In genomic region chr15:62878070-62878469, GRCh38 we compare ENCODE assay signal across 13 cellular contexts.
DNase-seq lines count a peak whose midpoint lies in the region; ATAC-seq and TF ChIP-seq lines count a peak whose summit lies in the region.
"Had no signal": no experiment of that assay in that cellular context is flagged by ENCODE, and none has a peak within 500 bp of the region (broad histone marks: within the 10 kb centered on the region; RNA-seq: fewer than 3 reads in every experiment).

No MANE protein-coding gene starts in this region.

- DNase-seq in heart left ventricle (peak in 2 of 5 donors; percentile 39 to 52), Right ventricle myocardium inferior (ENCODE audit: missing footprints) (no peak), endodermal cell (peak; percentile 27), mesenchymal stem cell (no peak), stomach (no peak), hepatocyte (ENCODE audit: low spot score) (no peak), RKO (ENCODE audit: low spot score) (no peak)
- DNase-seq: CD4-positive, alpha-beta memory T cell; GOT3; NCI-H1092 treated with DMSO at 0.1 percent for 48 hours; NCI-H82 had no signal

- no peak overlapping the region for H2BK15ac ChIP-seq in mesenchymal stem cell (ENCODE audit: low read depth, poor library complexity, severe bottlenecking)

- H3K4me2 ChIP-seq in mesenchymal stem cell (ENCODE audit: low read length, poor library complexity, severe bottlenecking) (no peak overlapping the region), hepatocyte (no peak overlapping the region)

- H2BK120ac ChIP-seq in mesenchymal stem cell (ENCODE audit: low read depth, low read length): no peak overlapping the region

- H2AK5ac ChIP-seq in mesenchymal stem cell (ENCODE audit: low read length, severe bottlenecking): peak overlapping the region; percentile 71

- no peak overlapping the region for H3K14ac ChIP-seq in mesenchymal stem cell (ENCODE audit: low read length in 2 of 2)

- H3K36me3 Mint-ChIP-seq in endodermal cell (ENCODE audit: low read depth): no peaks in the 10 kb centered on the region
- H3K36me3 Mint-ChIP-seq: CD4-positive, alpha-beta memory T cell had no signal

- H2AFZ ChIP-seq in mesenchymal stem cell (ENCODE audit: low read depth, low read length) (no peak overlapping the region), hepatocyte (no peak overlapping the region)

- no peak overlapping the region for H4K8ac ChIP-seq in mesenchymal stem cell (ENCODE audit: low read length)

- ATAC-seq in heart left ventricle: peak in 3 of 4 donors; percentile 38 to 53 (median 51)
- no peak for ATAC-seq in Right ventricle myocardium inferior
- no peak for ATAC-seq in GM18868 (IDR thresholded peaks at IDR 0.05; ENCODE audit: unreplicated experiment)
- ATAC-seq: GM12878 had no signal

- H3K4me1 Mint-ChIP-seq in endodermal cell: peaks cover 16% of the 10 kb centered on the region

- no peak overlapping the region for H3K23ac ChIP-seq in mesenchymal stem cell (ENCODE audit: low read length in 2 of 2)

- H3K27me3 Mint-ChIP-seq in endodermal cell (ENCODE audit: insufficient read depth): peaks cover 19% of the 10 kb centered on the region

- H3K9me3 Mint-ChIP-seq in endodermal cell: no peaks in the 10 kb centered on the region
- H3K9me3 Mint-ChIP-seq: CD4-positive, alpha-beta memory T cell had no signal

- TF ChIP-seq EP300 in stomach (IDR thresholded peaks at IDR 0.05): no peak

- H3K4me1 ChIP-seq in heart left ventricle: peaks cover 0 to 30% (median 13%) of the 10 kb centered on the region in 12 donors
- peaks cover 3% of the 10 kb centered on the region for H3K4me1 ChIP-seq in endodermal cell (ENCODE audit: control insufficient read depth, insufficient read depth, low read length)
- H3K4me1 ChIP-seq in mesenchymal stem cell (ENCODE audit: control insufficient read depth, insufficient read depth, low read depth, low read length): peaks cover 7% of the 10 kb centered on the region
- peaks cover 0 to 24% (median 13%) of the 10 kb centered on the region in 4 donors for H3K4me1 ChIP-seq in stomach
- H3K4me1 ChIP-seq in hepatocyte (ENCODE audit: insufficient read depth): peaks cover 7% of the 10 kb centered on the region

- no peaks in the 10 kb centered on the region for H3K9me2 ChIP-seq in hepatocyte (replicated peaks; ENCODE audit: insufficient read depth)

- H3K4ac ChIP-seq in mesenchymal stem cell (ENCODE audit: low read depth in 1 of 2, low read length in 2 of 2): no peak overlapping the region

- H4K20me1 ChIP-seq in hepatocyte (ENCODE audit: insufficient read depth, poor library complexity, severe bottlenecking): no peaks in the 10 kb centered on the region

- H3K36me3 ChIP-seq in heart left ventricle (no peaks in the 10 kb centered on the region), endodermal cell (ENCODE audit: control insufficient read depth, insufficient read depth, low read length) (no peaks in the 10 kb centered on the region), mesenchymal stem cell (ENCODE audit: control insufficient read depth in 1 of 2, insufficient read depth in 2 of 2, low read depth in 1 of 2, low read length in 2 of 2) (no peaks in the 10 kb centered on the region), stomach (no peaks in the 10 kb centered on the region), hepatocyte (replicated peaks; ENCODE audit: insufficient read depth, low read depth) (no peaks in the 10 kb centered on the region)

- no peak overlapping the region for H2BK5ac ChIP-seq in mesenchymal stem cell (ENCODE audit: low read depth, low read length, poor library complexity, severe bottlenecking)

- H3K27ac ChIP-seq in heart left ventricle: peak overlapping the region in 4 of 12 donors; percentile 1 to 83 (median 8)
- H3K27ac ChIP-seq in endodermal cell (ENCODE audit: low read depth, low read length): no peak overlapping the region
- H3K27ac ChIP-seq in mesenchymal stem cell (ENCODE audit: low read length, poor library complexity, severe bottlenecking): no peak overlapping the region
- H3K27ac ChIP-seq in stomach: peak overlapping the region in 3 of 5 donors; percentile 19 to 86 (median 69)
- no peak overlapping the region for H3K27ac ChIP-seq in hepatocyte

- H3K27ac Mint-ChIP-seq in endodermal cell: no peak overlapping the region
- H3K27ac Mint-ChIP-seq: CD4-positive, alpha-beta memory T cell had no signal

- H3K9ac ChIP-seq in endodermal cell (ENCODE audit: extremely low read depth, low read length, poor library complexity, severe bottlenecking) (no peak overlapping the region), mesenchymal stem cell (ENCODE audit: low read length) (no peak overlapping the region)

- 49 to 63% (median 51%) methylated on average over 6 of the region's 6 CpGs for WGBS in heart left ventricle, 4 donors
- 89 to 94% methylated on average over 3 to 6 of the region's 6 CpGs for WGBS in endodermal cell (ENCODE audit: insufficient coverage in 1 of 2, insufficient read length in 1 of 2), 2 experiments
- WGBS in mesenchymal stem cell: 62% methylated on average over 6 of the region's 6 CpGs
- 63 to 83% (median 76%) methylated on average over 6 of the region's 6 CpGs for WGBS in stomach, 5 donors
- 62% methylated on average over 6 of the region's 6 CpGs for WGBS in hepatocyte (ENCODE audit: low lambda C conversion rate, missing lambda C conversion rate)

- TF ChIP-seq CTCF in heart left ventricle (IDR thresholded peaks at IDR 0.05): no peak
- no peak for TF ChIP-seq CTCF in endodermal cell (conservative IDR thresholded peaks at IDR 0.05)
- TF ChIP-seq CTCF in stomach (IDR thresholded peaks at IDR 0.05): no peak
- TF ChIP-seq CTCF in hepatocyte (IDR thresholded peaks at IDR 0.05; ENCODE audit: poor library complexity): no peak

- H3K79me2 ChIP-seq in hepatocyte: no peaks in the 10 kb centered on the region

- TF ChIP-seq POLR2A in heart left ventricle (IDR thresholded peaks at IDR 0.05) (no peak), stomach (IDR thresholded peaks at IDR 0.05) (no peak)

- no peak overlapping the region for H3K4me3 Mint-ChIP-seq in endodermal cell
- H3K4me3 Mint-ChIP-seq: CD4-positive, alpha-beta memory T cell had no signal

- H3K27me3 ChIP-seq in heart left ventricle: no peaks in the 10 kb centered on the region
- H3K27me3 ChIP-seq in endodermal cell (ENCODE audit: control insufficient read depth, insufficient read depth, low read length, poor library complexity, severe bottlenecking): no peaks in the 10 kb centered on the region
- no peaks in the 10 kb centered on the region for H3K27me3 ChIP-seq in mesenchymal stem cell (ENCODE audit: control insufficient read depth in 1 of 2, insufficient read depth in 1 of 2, low read length in 2 of 2)
- no peaks in the 10 kb centered on the region for H3K27me3 ChIP-seq in stomach
- no peaks in the 10 kb centered on the region for H3K27me3 ChIP-seq in hepatocyte

- H4K91ac ChIP-seq in mesenchymal stem cell (ENCODE audit: low read length): no peak overlapping the region

- intact Hi-C loops in heart left ventricle (cut with DNase I) (no loop called here), Right ventricle myocardium inferior (cut with DNase I) (loop anchor here (2.0 kb wide), 1 partner anchor 19 kb away; no protein-coding TSS in a partner anchor), stomach (cut with DNase I; ENCODE audit: low total_unique reads) (no loop called here)

- H2BK12ac ChIP-seq in mesenchymal stem cell (ENCODE audit: low read length in 2 of 2): no peak overlapping the region

- H3K9me3 ChIP-seq in heart left ventricle (no peaks in the 10 kb centered on the region), endodermal cell (ENCODE audit: control insufficient read depth, low read length) (no peaks in the 10 kb centered on the region), mesenchymal stem cell (ENCODE audit: control insufficient read depth, low read length) (no peaks in the 10 kb centered on the region), stomach (no peaks in the 10 kb centered on the region), hepatocyte (ENCODE audit: low read depth) (no peaks in the 10 kb centered on the region)

- H3K79me1 ChIP-seq in mesenchymal stem cell (replicated peaks; ENCODE audit: low read length, poor library complexity, severe bottlenecking): no peaks in the 10 kb centered on the region

- H3K18ac ChIP-seq in mesenchymal stem cell (ENCODE audit: low read depth in 1 of 2, low read length in 2 of 2): no peak overlapping the region

- H3K4me3 ChIP-seq in heart left ventricle: no peak overlapping the region
- no peak overlapping the region for H3K4me3 ChIP-seq in endodermal cell (ENCODE audit: low read length)
- H3K4me3 ChIP-seq in mesenchymal stem cell (ENCODE audit: insufficient read depth in 1 of 2, low read depth in 1 of 2, low read length in 2 of 2): no peak overlapping the region
- no peak overlapping the region for H3K4me3 ChIP-seq in stomach
- no peak overlapping the region for H3K4me3 ChIP-seq in hepatocyte
- H3K4me3 ChIP-seq: GM12878 had no signal

Comparison
In these comparisons a context has a peak if more than half of its experiments do, and no peak if none do; other contexts are left out.
1. ATAC-seq: peak in heart left ventricle (3 of 4); none in Right ventricle myocardium inferior (single experiment) and GM18868 (single experiment).
2. H3K27ac ChIP-seq: peak in stomach (3 of 5); none in endodermal cell (single experiment), mesenchymal stem cell (single experiment) and hepatocyte (single experiment).